Comparison of ENCODE assay signal across 1 cellular context in the genomic region with DNA sequence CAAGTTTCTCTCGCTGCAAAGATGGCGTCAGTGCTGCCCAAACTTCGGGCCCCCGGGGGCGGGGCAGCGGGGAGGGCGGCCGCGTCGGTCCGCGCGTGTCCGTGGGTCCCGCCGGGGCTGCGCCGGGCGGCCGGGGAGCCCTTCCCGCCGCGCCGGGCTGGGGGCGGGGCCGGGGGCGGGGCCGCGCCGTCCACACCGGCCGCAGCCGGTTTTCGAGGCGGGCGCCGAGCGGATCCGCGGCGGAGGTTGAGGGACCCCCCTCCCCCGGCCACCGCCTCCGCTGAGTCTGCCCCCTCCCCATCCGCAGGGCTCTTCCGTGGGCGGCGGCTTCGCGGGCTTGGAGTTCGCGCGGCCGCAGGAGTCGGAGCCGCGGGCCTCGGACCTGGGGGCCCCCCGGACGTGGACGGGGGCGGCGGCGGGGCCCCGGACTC.
A peak's percentile ranks its signal among the peaks of the same experiment; 100 is the strongest.
TF ChIP-seq lines count a peak whose summit lies in the region.

No MANE protein-coding gene starts in this region.

TF ChIP-seq in K562, 482 proteins besides CTCF, POLR2A, EP300 and RAD21 (continued from another document and continues in another):
- TF ChIP-seq, protein P1, sequence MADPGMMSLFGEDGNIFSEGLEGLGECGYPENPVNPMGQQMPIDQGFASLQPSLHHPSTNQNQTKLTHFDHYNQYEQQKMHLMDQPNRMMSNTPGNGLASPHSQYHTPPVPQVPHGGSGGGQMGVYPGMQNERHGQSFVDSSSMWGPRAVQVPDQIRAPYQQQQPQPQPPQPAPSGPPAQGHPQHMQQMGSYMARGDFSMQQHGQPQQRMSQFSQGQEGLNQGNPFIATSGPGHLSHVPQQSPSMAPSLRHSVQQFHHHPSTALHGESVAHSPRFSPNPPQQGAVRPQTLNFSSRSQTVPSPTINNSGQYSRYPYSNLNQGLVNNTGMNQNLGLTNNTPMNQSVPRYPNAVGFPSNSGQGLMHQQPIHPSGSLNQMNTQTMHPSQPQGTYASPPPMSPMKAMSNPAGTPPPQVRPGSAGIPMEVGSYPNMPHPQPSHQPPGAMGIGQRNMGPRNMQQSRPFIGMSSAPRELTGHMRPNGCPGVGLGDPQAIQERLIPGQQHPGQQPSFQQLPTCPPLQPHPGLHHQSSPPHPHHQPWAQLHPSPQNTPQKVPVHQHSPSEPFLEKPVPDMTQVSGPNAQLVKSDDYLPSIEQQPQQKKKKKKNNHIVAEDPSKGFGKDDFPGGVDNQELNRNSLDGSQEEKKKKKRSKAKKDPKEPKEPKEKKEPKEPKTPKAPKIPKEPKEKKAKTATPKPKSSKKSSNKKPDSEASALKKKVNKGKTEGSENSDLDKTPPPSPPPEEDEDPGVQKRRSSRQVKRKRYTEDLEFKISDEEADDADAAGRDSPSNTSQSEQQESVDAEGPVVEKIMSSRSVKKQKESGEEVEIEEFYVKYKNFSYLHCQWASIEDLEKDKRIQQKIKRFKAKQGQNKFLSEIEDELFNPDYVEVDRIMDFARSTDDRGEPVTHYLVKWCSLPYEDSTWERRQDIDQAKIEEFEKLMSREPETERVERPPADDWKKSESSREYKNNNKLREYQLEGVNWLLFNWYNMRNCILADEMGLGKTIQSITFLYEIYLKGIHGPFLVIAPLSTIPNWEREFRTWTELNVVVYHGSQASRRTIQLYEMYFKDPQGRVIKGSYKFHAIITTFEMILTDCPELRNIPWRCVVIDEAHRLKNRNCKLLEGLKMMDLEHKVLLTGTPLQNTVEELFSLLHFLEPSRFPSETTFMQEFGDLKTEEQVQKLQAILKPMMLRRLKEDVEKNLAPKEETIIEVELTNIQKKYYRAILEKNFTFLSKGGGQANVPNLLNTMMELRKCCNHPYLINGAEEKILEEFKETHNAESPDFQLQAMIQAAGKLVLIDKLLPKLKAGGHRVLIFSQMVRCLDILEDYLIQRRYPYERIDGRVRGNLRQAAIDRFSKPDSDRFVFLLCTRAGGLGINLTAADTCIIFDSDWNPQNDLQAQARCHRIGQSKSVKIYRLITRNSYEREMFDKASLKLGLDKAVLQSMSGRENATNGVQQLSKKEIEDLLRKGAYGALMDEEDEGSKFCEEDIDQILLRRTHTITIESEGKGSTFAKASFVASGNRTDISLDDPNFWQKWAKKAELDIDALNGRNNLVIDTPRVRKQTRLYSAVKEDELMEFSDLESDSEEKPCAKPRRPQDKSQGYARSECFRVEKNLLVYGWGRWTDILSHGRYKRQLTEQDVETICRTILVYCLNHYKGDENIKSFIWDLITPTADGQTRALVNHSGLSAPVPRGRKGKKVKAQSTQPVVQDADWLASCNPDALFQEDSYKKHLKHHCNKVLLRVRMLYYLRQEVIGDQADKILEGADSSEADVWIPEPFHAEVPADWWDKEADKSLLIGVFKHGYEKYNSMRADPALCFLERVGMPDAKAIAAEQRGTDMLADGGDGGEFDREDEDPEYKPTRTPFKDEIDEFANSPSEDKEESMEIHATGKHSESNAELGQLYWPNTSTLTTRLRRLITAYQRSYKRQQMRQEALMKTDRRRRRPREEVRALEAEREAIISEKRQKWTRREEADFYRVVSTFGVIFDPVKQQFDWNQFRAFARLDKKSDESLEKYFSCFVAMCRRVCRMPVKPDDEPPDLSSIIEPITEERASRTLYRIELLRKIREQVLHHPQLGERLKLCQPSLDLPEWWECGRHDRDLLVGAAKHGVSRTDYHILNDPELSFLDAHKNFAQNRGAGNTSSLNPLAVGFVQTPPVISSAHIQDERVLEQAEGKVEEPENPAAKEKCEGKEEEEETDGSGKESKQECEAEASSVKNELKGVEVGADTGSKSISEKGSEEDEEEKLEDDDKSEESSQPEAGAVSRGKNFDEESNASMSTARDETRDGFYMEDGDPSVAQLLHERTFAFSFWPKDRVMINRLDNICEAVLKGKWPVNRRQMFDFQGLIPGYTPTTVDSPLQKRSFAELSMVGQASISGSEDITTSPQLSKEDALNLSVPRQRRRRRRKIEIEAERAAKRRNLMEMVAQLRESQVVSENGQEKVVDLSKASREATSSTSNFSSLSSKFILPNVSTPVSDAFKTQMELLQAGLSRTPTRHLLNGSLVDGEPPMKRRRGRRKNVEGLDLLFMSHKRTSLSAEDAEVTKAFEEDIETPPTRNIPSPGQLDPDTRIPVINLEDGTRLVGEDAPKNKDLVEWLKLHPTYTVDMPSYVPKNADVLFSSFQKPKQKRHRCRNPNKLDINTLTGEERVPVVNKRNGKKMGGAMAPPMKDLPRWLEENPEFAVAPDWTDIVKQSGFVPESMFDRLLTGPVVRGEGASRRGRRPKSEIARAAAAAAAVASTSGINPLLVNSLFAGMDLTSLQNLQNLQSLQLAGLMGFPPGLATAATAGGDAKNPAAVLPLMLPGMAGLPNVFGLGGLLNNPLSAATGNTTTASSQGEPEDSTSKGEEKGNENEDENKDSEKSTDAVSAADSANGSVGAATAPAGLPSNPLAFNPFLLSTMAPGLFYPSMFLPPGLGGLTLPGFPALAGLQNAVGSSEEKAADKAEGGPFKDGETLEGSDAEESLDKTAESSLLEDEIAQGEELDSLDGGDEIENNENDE (IDR thresholded peaks at IDR 0.05; ENCODE audit: low read depth, low read length): no peak
- TF ChIP-seq ZNF76 (CRISPR knock-in tag; IDR thresholded peaks at IDR 0.05; ENCODE audit: borderline replicate concordance): no peak
- TF ChIP-seq NR4A1 (CRISPR knock-in tag; IDR thresholded peaks at IDR 0.05): no peak
- no peak for TF ChIP-seq NR4A1 (tag; IDR thresholded peaks at IDR 0.05)
- TF ChIP-seq, protein P2, sequence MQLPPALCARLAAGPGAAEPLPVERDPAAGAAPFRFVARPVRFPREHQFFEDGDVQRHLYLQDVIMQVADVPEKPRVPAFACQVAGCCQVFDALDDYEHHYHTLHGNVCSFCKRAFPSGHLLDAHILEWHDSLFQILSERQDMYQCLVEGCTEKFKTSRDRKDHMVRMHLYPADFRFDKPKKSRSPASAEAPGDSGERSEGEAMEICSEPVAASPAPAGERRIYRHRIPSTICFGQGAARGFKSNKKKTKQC (CRISPR knock-in tag; IDR thresholded peaks at IDR 0.05): no peak
- TF ChIP-seq, protein P3, sequence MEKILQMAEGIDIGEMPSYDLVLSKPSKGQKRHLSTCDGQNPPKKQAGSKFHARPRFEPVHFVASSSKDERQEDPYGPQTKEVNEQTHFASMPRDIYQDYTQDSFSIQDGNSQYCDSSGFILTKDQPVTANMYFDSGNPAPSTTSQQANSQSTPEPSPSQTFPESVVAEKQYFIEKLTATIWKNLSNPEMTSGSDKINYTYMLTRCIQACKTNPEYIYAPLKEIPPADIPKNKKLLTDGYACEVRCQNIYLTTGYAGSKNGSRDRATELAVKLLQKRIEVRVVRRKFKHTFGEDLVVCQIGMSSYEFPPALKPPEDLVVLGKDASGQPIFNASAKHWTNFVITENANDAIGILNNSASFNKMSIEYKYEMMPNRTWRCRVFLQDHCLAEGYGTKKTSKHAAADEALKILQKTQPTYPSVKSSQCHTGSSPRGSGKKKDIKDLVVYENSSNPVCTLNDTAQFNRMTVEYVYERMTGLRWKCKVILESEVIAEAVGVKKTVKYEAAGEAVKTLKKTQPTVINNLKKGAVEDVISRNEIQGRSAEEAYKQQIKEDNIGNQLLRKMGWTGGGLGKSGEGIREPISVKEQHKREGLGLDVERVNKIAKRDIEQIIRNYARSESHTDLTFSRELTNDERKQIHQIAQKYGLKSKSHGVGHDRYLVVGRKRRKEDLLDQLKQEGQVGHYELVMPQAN (IDR thresholded peaks at IDR 0.05; ENCODE audit: borderline replicate concordance): no peak
- TF ChIP-seq HDAC8 (tag; IDR thresholded peaks at IDR 0.05): no peak
- TF ChIP-seq, protein P4, sequence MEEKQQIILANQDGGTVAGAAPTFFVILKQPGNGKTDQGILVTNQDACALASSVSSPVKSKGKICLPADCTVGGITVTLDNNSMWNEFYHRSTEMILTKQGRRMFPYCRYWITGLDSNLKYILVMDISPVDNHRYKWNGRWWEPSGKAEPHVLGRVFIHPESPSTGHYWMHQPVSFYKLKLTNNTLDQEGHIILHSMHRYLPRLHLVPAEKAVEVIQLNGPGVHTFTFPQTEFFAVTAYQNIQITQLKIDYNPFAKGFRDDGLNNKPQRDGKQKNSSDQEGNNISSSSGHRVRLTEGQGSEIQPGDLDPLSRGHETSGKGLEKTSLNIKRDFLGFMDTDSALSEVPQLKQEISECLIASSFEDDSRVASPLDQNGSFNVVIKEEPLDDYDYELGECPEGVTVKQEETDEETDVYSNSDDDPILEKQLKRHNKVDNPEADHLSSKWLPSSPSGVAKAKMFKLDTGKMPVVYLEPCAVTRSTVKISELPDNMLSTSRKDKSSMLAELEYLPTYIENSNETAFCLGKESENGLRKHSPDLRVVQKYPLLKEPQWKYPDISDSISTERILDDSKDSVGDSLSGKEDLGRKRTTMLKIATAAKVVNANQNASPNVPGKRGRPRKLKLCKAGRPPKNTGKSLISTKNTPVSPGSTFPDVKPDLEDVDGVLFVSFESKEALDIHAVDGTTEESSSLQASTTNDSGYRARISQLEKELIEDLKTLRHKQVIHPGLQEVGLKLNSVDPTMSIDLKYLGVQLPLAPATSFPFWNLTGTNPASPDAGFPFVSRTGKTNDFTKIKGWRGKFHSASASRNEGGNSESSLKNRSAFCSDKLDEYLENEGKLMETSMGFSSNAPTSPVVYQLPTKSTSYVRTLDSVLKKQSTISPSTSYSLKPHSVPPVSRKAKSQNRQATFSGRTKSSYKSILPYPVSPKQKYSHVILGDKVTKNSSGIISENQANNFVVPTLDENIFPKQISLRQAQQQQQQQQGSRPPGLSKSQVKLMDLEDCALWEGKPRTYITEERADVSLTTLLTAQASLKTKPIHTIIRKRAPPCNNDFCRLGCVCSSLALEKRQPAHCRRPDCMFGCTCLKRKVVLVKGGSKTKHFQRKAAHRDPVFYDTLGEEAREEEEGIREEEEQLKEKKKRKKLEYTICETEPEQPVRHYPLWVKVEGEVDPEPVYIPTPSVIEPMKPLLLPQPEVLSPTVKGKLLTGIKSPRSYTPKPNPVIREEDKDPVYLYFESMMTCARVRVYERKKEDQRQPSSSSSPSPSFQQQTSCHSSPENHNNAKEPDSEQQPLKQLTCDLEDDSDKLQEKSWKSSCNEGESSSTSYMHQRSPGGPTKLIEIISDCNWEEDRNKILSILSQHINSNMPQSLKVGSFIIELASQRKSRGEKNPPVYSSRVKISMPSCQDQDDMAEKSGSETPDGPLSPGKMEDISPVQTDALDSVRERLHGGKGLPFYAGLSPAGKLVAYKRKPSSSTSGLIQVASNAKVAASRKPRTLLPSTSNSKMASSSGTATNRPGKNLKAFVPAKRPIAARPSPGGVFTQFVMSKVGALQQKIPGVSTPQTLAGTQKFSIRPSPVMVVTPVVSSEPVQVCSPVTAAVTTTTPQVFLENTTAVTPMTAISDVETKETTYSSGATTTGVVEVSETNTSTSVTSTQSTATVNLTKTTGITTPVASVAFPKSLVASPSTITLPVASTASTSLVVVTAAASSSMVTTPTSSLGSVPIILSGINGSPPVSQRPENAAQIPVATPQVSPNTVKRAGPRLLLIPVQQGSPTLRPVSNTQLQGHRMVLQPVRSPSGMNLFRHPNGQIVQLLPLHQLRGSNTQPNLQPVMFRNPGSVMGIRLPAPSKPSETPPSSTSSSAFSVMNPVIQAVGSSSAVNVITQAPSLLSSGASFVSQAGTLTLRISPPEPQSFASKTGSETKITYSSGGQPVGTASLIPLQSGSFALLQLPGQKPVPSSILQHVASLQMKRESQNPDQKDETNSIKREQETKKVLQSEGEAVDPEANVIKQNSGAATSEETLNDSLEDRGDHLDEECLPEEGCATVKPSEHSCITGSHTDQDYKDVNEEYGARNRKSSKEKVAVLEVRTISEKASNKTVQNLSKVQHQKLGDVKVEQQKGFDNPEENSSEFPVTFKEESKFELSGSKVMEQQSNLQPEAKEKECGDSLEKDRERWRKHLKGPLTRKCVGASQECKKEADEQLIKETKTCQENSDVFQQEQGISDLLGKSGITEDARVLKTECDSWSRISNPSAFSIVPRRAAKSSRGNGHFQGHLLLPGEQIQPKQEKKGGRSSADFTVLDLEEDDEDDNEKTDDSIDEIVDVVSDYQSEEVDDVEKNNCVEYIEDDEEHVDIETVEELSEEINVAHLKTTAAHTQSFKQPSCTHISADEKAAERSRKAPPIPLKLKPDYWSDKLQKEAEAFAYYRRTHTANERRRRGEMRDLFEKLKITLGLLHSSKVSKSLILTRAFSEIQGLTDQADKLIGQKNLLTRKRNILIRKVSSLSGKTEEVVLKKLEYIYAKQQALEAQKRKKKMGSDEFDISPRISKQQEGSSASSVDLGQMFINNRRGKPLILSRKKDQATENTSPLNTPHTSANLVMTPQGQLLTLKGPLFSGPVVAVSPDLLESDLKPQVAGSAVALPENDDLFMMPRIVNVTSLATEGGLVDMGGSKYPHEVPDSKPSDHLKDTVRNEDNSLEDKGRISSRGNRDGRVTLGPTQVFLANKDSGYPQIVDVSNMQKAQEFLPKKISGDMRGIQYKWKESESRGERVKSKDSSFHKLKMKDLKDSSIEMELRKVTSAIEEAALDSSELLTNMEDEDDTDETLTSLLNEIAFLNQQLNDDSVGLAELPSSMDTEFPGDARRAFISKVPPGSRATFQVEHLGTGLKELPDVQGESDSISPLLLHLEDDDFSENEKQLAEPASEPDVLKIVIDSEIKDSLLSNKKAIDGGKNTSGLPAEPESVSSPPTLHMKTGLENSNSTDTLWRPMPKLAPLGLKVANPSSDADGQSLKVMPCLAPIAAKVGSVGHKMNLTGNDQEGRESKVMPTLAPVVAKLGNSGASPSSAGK (IDR thresholded peaks at IDR 0.05): no peak
- TF ChIP-seq, protein P5, sequence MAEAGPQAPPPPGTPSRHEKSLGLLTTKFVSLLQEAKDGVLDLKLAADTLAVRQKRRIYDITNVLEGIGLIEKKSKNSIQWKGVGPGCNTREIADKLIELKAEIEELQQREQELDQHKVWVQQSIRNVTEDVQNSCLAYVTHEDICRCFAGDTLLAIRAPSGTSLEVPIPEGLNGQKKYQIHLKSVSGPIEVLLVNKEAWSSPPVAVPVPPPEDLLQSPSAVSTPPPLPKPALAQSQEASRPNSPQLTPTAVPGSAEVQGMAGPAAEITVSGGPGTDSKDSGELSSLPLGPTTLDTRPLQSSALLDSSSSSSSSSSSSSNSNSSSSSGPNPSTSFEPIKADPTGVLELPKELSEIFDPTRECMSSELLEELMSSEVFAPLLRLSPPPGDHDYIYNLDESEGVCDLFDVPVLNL (CRISPR knock-in tag; IDR thresholded peaks at IDR 0.05; ENCODE audit: low read depth): no peak
- TF ChIP-seq POLR2B (IDR thresholded peaks at IDR 0.05; ENCODE audit: low read depth, partially characterized antibody): no peak
- no peak for TF ChIP-seq KDM1A (IDR thresholded peaks at IDR 0.05)
- TF ChIP-seq PCBP1 (IDR thresholded peaks at IDR 0.05; ENCODE audit: low read depth, low read length, poor library complexity, severe bottlenecking): peak; percentile 9
- no peak for TF ChIP-seq ATF1 (CRISPR knock-in tag; IDR thresholded peaks at IDR 0.05)
- no peak for TF ChIP-seq ATF1 (tag; IDR thresholded peaks at IDR 0.05)
- no peak for TF ChIP-seq ZNF324 (CRISPR knock-in tag; IDR thresholded peaks at IDR 0.05)
- TF ChIP-seq ZNF224 (CRISPR knock-in tag; IDR thresholded peaks at IDR 0.05): no peak
- TF ChIP-seq ZNF165 (CRISPR knock-in tag; IDR thresholded peaks at IDR 0.05; ENCODE audit: borderline replicate concordance): no peak
- TF ChIP-seq, protein P6, sequence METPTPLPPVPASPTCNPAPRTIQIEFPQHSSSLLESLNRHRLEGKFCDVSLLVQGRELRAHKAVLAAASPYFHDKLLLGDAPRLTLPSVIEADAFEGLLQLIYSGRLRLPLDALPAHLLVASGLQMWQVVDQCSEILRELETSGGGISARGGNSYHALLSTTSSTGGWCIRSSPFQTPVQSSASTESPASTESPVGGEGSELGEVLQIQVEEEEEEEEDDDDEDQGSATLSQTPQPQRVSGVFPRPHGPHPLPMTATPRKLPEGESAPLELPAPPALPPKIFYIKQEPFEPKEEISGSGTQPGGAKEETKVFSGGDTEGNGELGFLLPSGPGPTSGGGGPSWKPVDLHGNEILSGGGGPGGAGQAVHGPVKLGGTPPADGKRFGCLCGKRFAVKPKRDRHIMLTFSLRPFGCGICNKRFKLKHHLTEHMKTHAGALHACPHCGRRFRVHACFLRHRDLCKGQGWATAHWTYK (CRISPR knock-in tag; IDR thresholded peaks at IDR 0.05): 0 out of 2 replicates have a peak, but pooled peaks have one; percentile 28
- TF ChIP-seq CXXC5 (CRISPR knock-in tag; IDR thresholded peaks at IDR 0.05): peak; percentile 45; the same call in 1 of the 2 replicates
- no peak for TF ChIP-seq ETV5 (CRISPR knock-in tag; IDR thresholded peaks at IDR 0.05; ENCODE audit: low read depth)
- peak; percentile 41 for TF ChIP-seq KDM5B (IDR thresholded peaks at IDR 0.05; ENCODE audit: insufficient replicate concordance, low read depth, low read length)
- TF ChIP-seq NR1H2 (CRISPR knock-in tag; IDR thresholded peaks at IDR 0.05): no peak
- no peak for TF ChIP-seq ZNF134 (CRISPR knock-in tag; conservative IDR thresholded peaks at IDR 0.05)
